ENCODE assay signal across 23 cellular contexts in the genomic region with DNA sequence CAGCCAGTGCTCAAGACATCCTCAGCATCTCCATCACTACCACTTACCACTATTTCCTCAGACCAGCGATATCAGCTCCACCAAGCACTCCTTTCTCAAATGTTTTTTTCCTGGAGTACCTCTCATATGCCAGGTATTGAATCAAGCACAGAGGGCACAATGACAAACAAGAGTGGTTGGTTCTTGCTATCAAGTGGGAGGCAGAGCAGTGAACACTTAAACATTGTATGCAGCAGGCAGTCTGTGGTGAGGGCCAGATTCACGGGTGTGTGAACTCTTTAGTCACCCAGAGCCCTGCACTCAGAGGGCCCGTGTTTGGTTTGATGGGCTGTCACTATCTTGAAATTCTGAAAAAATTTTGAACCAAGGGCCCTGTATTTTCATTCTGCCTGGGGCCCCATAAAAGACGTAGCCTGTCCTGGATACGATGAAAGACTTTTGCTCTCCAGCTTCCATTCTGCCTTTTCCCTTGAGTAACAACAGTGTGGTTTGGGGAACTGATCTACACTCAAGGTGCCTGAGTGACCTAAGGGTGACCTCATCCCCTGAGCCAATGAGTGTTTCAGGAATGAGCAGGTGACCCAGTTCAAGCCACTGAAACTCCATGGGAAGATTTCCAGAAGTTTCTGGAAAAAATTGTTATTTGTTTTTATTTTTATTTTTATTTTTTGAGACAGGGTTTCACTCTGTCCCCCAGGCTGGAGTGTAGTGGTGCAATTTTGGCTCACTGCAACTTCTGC.
"Had no signal": no experiment of that assay in that cellular context is flagged by ENCODE, and none has a peak within 500 bp of the region (broad histone marks: within the 10 kb centered on the region; RNA-seq: fewer than 3 reads in every experiment).

No MANE protein-coding gene starts in this region.

- H3K27ac Mint-ChIP-seq: activated CD8-positive, alpha-beta T cell treated with anti-CD3 and anti-CD28 coated beads, Interleukin-2, amount 10 ng/mL, durations not matched to agents 7 days and 5 days; activated naive CD4-positive, alpha-beta T cell treated with anti-CD3 and anti-CD28 coated beads, Interleukin-2, amount 50 U/mL, for 24 hours; dendritic cell treated with granulocyte-macrophage colony-stimulating factor and Interleukin-4, amounts not matched to agents 40 ng/mL and 50 ng/mL, for 4 days; natural killer cell treated with Interleukin-12 subunit alpha and Interleukin-12 subunit beta and Interleukin-15 and Interleukin-18, amount 100 ng/mL, for 72 hours; T-helper 2 cell treated with Interferon-gamma antibody and Interleukin-4, amounts not matched to agents 5 μg/mL and 100 μg/mL, for 36 hours had no signal

- H3K36me3 Mint-ChIP-seq: activated naive CD4-positive, alpha-beta T cell treated with anti-CD3 and anti-CD28 coated beads, Interleukin-2, amount 50 U/mL, for 24 hours; natural killer cell treated with Interleukin-12 subunit alpha and Interleukin-12 subunit beta and Interleukin-15 and Interleukin-18, amount 100 ng/mL, for 72 hours had no signal

- ATAC-seq: activated CD8-positive, alpha-beta T cell treated with anti-CD3 and anti-CD28 coated beads, Interleukin-2, amount 10 ng/mL, durations not matched to agents 7 days and 5 days; left ventricle myocardium superior; natural killer cell treated with Interleukin-12 subunit alpha and Interleukin-12 subunit beta and Interleukin-15 and Interleukin-18, amount 100 ng/mL, for 72 hours; right cardiac atrium had no signal

- H3K4me3 Mint-ChIP-seq: activated CD8-positive, alpha-beta T cell treated with anti-CD3 and anti-CD28 coated beads, Interleukin-2, amount 10 ng/mL, durations not matched to agents 7 days and 5 days; activated naive CD4-positive, alpha-beta T cell treated with anti-CD3 and anti-CD28 coated beads, Interleukin-2, amount 50 U/mL, for 24 hours; dendritic cell treated with granulocyte-macrophage colony-stimulating factor and Interleukin-4, amounts not matched to agents 40 ng/mL and 50 ng/mL, for 4 days; natural killer cell treated with Interleukin-12 subunit alpha and Interleukin-12 subunit beta and Interleukin-15 and Interleukin-18, amount 100 ng/mL, for 72 hours; T-helper 2 cell treated with Interferon-gamma antibody and Interleukin-4, amounts not matched to agents 5 μg/mL and 100 μg/mL, for 36 hours had no signal

- H3K27me3 ChIP-seq: ascending aorta, brain microvascular endothelial cell, hepatocyte, thyroid gland had no signal

- H3K4me3 ChIP-seq: ascending aorta, hepatocyte, thyroid gland had no signal

- H3K9me3 Mint-ChIP-seq: activated naive CD4-positive, alpha-beta T cell treated with anti-CD3 and anti-CD28 coated beads, Interleukin-2, amount 50 U/mL, for 24 hours; dendritic cell treated with granulocyte-macrophage colony-stimulating factor and Interleukin-4, amounts not matched to agents 40 ng/mL and 50 ng/mL, for 4 days; natural killer cell treated with Interleukin-12 subunit alpha and Interleukin-12 subunit beta and Interleukin-15 and Interleukin-18, amount 100 ng/mL, for 72 hours; T-helper 2 cell treated with Interferon-gamma antibody and Interleukin-4, amounts not matched to agents 5 μg/mL and 100 μg/mL, for 36 hours had no signal

- H3K27ac ChIP-seq: ascending aorta, brain microvascular endothelial cell, hepatocyte, parathyroid adenoma, thyroid gland had no signal

- H3K9me3 ChIP-seq: ascending aorta, thyroid gland had no signal

- DNase-seq: activated CD4-positive, alpha-beta T cell treated with anti-CD3 and anti-CD28 coated beads for 1 hour; activated CD4-positive, alpha-beta T cell treated with anti-CD3 and anti-CD28 coated beads, Interleukin-2, amount 50 U/mL, for 1 hour; activated CD8-positive, alpha-beta T cell treated with anti-CD3 and anti-CD28 coated beads, Interleukin-2, amount 10 ng/mL, durations not matched to agents 7 days and 5 days; activated gamma-delta T cell treated with Interleukin-2 at 50 U/mL for 16 hours; brain microvascular endothelial cell; caudate nucleus; effector CD4-positive, alpha-beta T cell; erythroblast; glutamatergic neuron; left ventricle myocardium superior; midbrain; right cardiac atrium; stimulated activated CD4-positive, alpha-beta T cell treated with anti-CD3 and anti-CD28 coated beads, Interleukin-4, amount 100 ng/mL, for 24 hours; stimulated activated naive CD4-positive, alpha-beta T cell treated with Interleukin-2 at 50 U/mL for 16 hours; substantia nigra had no signal

- H3K36me3 ChIP-seq: ascending aorta, brain microvascular endothelial cell, thyroid gland had no signal

- H3K4me1 ChIP-seq: ascending aorta had no signal

- H3K4me1 Mint-ChIP-seq: activated naive CD4-positive, alpha-beta T cell treated with anti-CD3 and anti-CD28 coated beads, Interleukin-2, amount 50 U/mL, for 24 hours had no signal
